Comparison of ENCODE assay signal across 8 cellular contexts in the genomic region with DNA sequence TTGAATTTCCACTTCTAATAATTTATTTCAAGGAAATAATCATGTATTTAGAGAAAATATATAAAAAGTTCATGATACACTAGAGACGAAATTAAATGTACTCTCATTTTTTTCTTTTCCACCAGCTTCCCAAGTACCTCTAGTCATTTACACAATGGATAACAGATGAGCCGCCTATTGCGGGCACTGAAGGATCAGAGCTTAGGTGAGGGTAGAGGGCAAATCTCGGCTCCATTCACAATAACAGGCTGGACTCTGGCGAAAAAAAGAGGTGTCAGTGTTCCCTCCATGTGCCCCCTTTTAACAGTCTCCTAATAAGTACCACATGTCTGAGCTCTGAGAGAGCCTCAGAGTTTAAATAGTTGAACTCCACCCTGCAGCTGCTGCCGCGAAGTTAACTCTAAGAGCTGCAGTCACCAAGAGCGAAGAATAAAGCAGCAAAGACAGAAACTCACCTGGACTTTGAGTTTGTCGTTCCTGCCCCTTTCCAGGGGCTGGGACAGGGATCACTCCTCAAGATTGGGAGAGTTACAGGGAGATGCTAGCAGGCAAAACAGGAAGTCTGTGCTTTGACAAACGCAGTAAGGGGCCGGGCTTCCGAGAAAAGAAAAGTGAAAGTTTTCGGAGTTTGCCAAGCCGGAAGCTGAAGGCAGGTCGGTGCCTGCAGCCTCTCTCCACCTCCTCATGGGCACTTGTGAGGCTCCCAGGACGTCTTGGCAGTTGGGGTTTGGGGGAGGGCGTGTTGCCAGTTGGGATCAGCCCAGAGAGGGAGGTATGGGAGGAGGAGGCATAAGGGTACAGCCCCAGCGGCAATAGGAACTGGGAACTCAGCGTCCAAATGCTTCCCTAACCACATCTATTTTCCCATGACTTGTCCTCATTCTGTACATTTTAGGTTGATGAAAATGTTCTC. TPM values are rescaled to one million over a fixed set of nuclear protein-coding genes. Genes with fewer than 3 reads are reported as not detected.
A peak's percentile ranks its signal among the peaks of the same experiment; 100 is the strongest.
DNase-seq lines count a peak whose midpoint lies in the region; ATAC-seq, FAIRE-seq and TF ChIP-seq lines count a peak whose summit lies in the region.

A gene (minus strand): TSS at position 566 of the 913 bp plus-strand sequence. CDS start 3,057 bp downstream, outside the sequence.

- no peak for TF ChIP-seq EP300 in K562 (IDR thresholded peaks at IDR 0.05; ENCODE audit: low read length)

- TF ChIP-seq CTCF in DND-41 (IDR thresholded peaks at IDR 0.05; ENCODE audit: borderline replicate concordance, extremely low read depth, low read length, poor library complexity, severe bottlenecking) (no peak), K562 (IDR thresholded peaks at IDR 0.05 in 2 of 3, conservative IDR thresholded peaks at IDR 0.05 in 1 of 3; ENCODE audit: insufficient read depth in 2 of 3, low read depth in 1 of 3, low read length in 3 of 3) (no peak)

- in situ Hi-C loops in KBM-7 (cut with MboI; ENCODE audit: low pct_unique_long_range_greater_than_20kb, low sequenced_read_pairs): no loop called here
- in situ Hi-C loops in K562 (cut with MboI): no loop called here

- WGBS in K562 (ENCODE audit: insufficient coverage, low coverage, missing lambda C conversion rate): 9% methylated on average over 16 of the region's 19 CpGs
- no CpG with 5 or more reads among the region's 19 CpGs for WGBS in iPS DF 6.9 (ENCODE audit: insufficient coverage, insufficient read length)

- BruUV-seq in K562 (replicated peaks; lab: Mats Ljungman, UMichigan): TSS peak; percentile 61

- H3K9me1 ChIP-seq in K562 (ENCODE audit: control insufficient read depth, insufficient read depth, low read length): no peaks in the 10 kb centered on the region

- H3K9me3 ChIP-seq in DND-41 (ENCODE audit: insufficient read depth, low read length, severe bottlenecking) (no peaks in the 10 kb centered on the region), K562 (replicated peaks; ENCODE audit: control insufficient read depth, insufficient read depth, low read depth, low read length) (no peaks in the 10 kb centered on the region), iPS DF 6.9 (ENCODE audit: control insufficient read depth, insufficient read depth, low read length) (no peaks in the 10 kb centered on the region)

- H3K4me1 ChIP-seq in DND-41 (ENCODE audit: insufficient read depth, low read length) (peaks cover 42% of the 10 kb centered on the region), K562 (replicated peaks in 1 of 2; ENCODE audit: control insufficient read depth in 2 of 2, insufficient read depth in 2 of 2, low read length in 2 of 2) (peaks cover 2 to 5% of the 10 kb centered on the region in 2 experiments; a peak in 3 of 5 replicates), iPS DF 6.9 (ENCODE audit: control insufficient read depth, insufficient read depth, low read length) (no peaks in the 10 kb centered on the region; the same call in 1 of the 2 replicates)

- POLR2A ChIA-PET in K562 (lab: Yijun Ruan, JAX): interaction anchor here (0.6 kb wide), 1 partner anchor 383 kb away, joined by 3 read pairs; no protein-coding TSS in a partner anchor

- peak within 1 kb of the TSS; percentile 54 for H3K9ac ChIP-seq in DND-41 (ENCODE audit: low read depth, low read length)
- peak within 1 kb of the TSS; percentile 71 to 85 for H3K9ac ChIP-seq in K562 (ENCODE audit: insufficient read depth in 1 of 2, low read depth in 2 of 2, low read length in 2 of 2)

- H3K36me3 ChIP-seq in DND-41 (ENCODE audit: insufficient read depth, low read length) (peaks cover 26% of the 10 kb centered on the region), K562 (ENCODE audit: control insufficient read depth, insufficient read depth, low read length) (no peaks in the 10 kb centered on the region), iPS DF 6.9 (ENCODE audit: control insufficient read depth, insufficient read depth, low read length) (no peaks in the 10 kb centered on the region)

- DNase-seq in DND-41 (peak; percentile 92), KBM-7 (peak; percentile 94), T1000 (lab: John Stamatoyannopoulos, UW) (peak; percentile 78), K562 (ENCODE audit: extremely low read depth in 1 of 4, low spot score in 3 of 4) (peak; percentile 19 to 69 (median 42)), iPS DF 6.9 (ENCODE audit: low read depth, low spot score) (peak; percentile 20), skeletal muscle cell (ENCODE audit: low read depth) (peak; percentile 70), NCI-H1694 treated with DMSO at 0.1 percent for 48 hours (lab: John Stamatoyannopoulos, UW) (no peak)

- H3K4me3 ChIP-seq in DND-41 (ENCODE audit: low read depth in 1 of 2, low read length in 2 of 2) (peak within 1 kb of the TSS; percentile 48 to 72), K562 (peak within 1 kb of the TSS; percentile 67), iPS DF 6.9 (ENCODE audit: low read length) (peak within 1 kb of the TSS; percentile 22; the same call in 1 of the 2 replicates), skeletal muscle cell (ENCODE audit: low read depth, low read length) (peak within 1 kb of the TSS; percentile 71)

- H3K4me2 ChIP-seq in DND-41 (ENCODE audit: insufficient read depth, low read length) (peak within 1 kb of the TSS; percentile 79), K562 (ENCODE audit: insufficient read depth, low read length) (peak within 1 kb of the TSS; percentile 97)

- peaks cover 39% of the 10 kb centered on the region for H3K79me2 ChIP-seq in DND-41 (ENCODE audit: insufficient read depth, low read length)
- no peaks in the 10 kb centered on the region for H3K79me2 ChIP-seq in K562 (ENCODE audit: control insufficient read depth, insufficient read depth, low read length)

- peak within 1 kb of the TSS; percentile 90 for H3K27ac ChIP-seq in DND-41 (ENCODE audit: low read length)
- peak within 1 kb of the TSS; percentile 75 for H3K27ac ChIP-seq in K562 (ENCODE audit: extremely low read depth, low read depth, low read length)
- no peak within 1 kb of the TSS for H3K27ac ChIP-seq in iPS DF 6.9 (ENCODE audit: low read length)

- H2AFZ ChIP-seq in DND-41 (ENCODE audit: low read depth, low read length) (peak within 1 kb of the TSS; percentile 75), K562 (ENCODE audit: low read depth, low read length) (peak within 1 kb of the TSS; percentile 99)

- CTCF ChIA-PET in K562 (lab: Yijun Ruan, JAX; ENCODE audit: low intra/inter-chr PET ratio): interaction anchor here (0.6 kb wide), 1 partner anchor 226 kb away, joined by 3 read pairs; no protein-coding TSS in a partner anchor

- peak; percentile 64 for TF ChIP-seq POLR2A in K562 (conservative IDR thresholded peaks at IDR 0.05)

- intact Hi-C loops in K562 (cut with micrococcal nuclease): no loop called here

- FAIRE-seq in K562 (lab: Jason Lieb, UNC): peak; percentile 83

- ATAC-seq in DND-41 (ENCODE audit: insufficient read depth, low read depth) (peak; percentile 94), GM21619 (IDR thresholded peaks at IDR 0.05; ENCODE audit: unreplicated experiment) (peak; percentile 85), K562 (peak; percentile 94)

- H3K27me3 ChIP-seq in DND-41 (ENCODE audit: insufficient read depth, low read length, poor library complexity) (no peaks in the 10 kb centered on the region), K562 (ENCODE audit: control insufficient read depth in 2 of 2, insufficient read depth in 2 of 2, low read length in 2 of 2) (no peaks in the 10 kb centered on the region), iPS DF 6.9 (ENCODE audit: control insufficient read depth, insufficient read depth, low read length) (no peaks in the 10 kb centered on the region; the same call in 1 of the 2 replicates)

- no peak for TF ChIP-seq RAD21 in K562 (CRISPR knock-in tag; conservative IDR thresholded peaks at IDR 0.05 in 1 of 2, IDR thresholded peaks at IDR 0.05 in 1 of 2)

- H4K20me1 ChIP-seq in DND-41 (ENCODE audit: insufficient read depth, low read length) (no peaks in the 10 kb centered on the region), K562 (replicated peaks; ENCODE audit: control insufficient read depth, insufficient read depth, low read length) (no peaks in the 10 kb centered on the region)

TF ChIP-seq in K562, 482 proteins besides CTCF, POLR2A, EP300 and RAD21 (continues in another document):
- TF ChIP-seq, protein P1, sequence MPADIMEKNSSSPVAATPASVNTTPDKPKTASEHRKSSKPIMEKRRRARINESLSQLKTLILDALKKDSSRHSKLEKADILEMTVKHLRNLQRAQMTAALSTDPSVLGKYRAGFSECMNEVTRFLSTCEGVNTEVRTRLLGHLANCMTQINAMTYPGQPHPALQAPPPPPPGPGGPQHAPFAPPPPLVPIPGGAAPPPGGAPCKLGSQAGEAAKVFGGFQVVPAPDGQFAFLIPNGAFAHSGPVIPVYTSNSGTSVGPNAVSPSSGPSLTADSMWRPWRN (IDR thresholded peaks at IDR 0.05; ENCODE audit: low read depth): no peak
- no peak for TF ChIP-seq ZNF146 (CRISPR knock-in tag; IDR thresholded peaks at IDR 0.05; ENCODE audit: unreplicated experiment)
- TF ChIP-seq ELF1 (tag; IDR thresholded peaks at IDR 0.05): peak; percentile 87

RNA-seq across cellular contexts. Expression of the gene that starts here (rescaled TPM):
- 4.6 and 5.1 TPM in 2 replicates for total RNA-seq in K562 (2011; cell fraction: chromatin; rRNA removed; ENCODE audit: low replicate concordance)
- total RNA-seq in K562 (2011; cell fraction: nucleolus; rRNA removed): 1.2 and 2.2 TPM in 2 replicates
- 4.7 and 6.5 TPM in 2 replicates for total RNA-seq in K562 (2011; cell fraction: nucleoplasm; rRNA removed)
- total RNA-seq in K562 (2014; rRNA removed) (4.9 and 11.0 TPM in 2 replicates), K562 (2014; rRNA removed; fragmentation: Illumina TruSeq; extraction: Trizol) (7.1 and 7.8 TPM in 2 replicates), K562 (2015; rRNA removed; fragmentation: Illumina TruSeq; extraction: Trizol) (4.1 and 6.7 TPM in 2 replicates), K562 (2021) (5.1 and 6.4 TPM in 2 replicates)
- polyA plus RNA-seq in K562 (2011; rRNA removed) (0.92 and 3.6 TPM in 2 replicates), K562 (2014; fragmentation: Illumina TruSeq; extraction: Trizol) (7.9 and 8.8 TPM in 2 replicates), K562 (2014; fragmentation: Nextera tagmentation; extraction: Ambion mirVana) (1 to 10 TPM; 7.6 to 8.5 TPM), K562 (2014; rRNA removed) (2.8 and 3.9 TPM in 2 replicates)
- 1.2 and 3.7 TPM in 2 replicates for polyA plus RNA-seq in K562 (2011; cell fraction: cytosol; rRNA removed)
- polyA plus RNA-seq in K562 (2011; cell fraction: nucleus; rRNA removed): 1.7 and 5.5 TPM in 2 replicates
- 6.1 and 9.3 TPM in 2 replicates for polyA plus RNA-seq in K562 (2012)
- polyA minus RNA-seq in K562 (2011; rRNA and poly(A)+ RNA removed): 2.0 and 2.5 TPM in 2 replicates
- polyA minus RNA-seq in K562 (2011; cell fraction: cytosol; rRNA and poly(A)+ RNA removed): 1.5 TPM in 1 of 2 replicates, not detected in the other
- polyA minus RNA-seq in K562 (2011; cell fraction: nucleus; rRNA and poly(A)+ RNA removed): 1.00 and 2.4 TPM in 2 replicates
